19 cellular contexts compared by ENCODE assay signal in genomic region chr10:114393482-114393881, GRCh38. TPM values are rescaled to one million over a fixed set of nuclear protein-coding genes. Genes with fewer than 3 reads are reported as not detected.
DNase-seq lines count a peak whose midpoint lies in the region; ATAC-seq, FAIRE-seq and TF ChIP-seq lines count a peak whose summit lies in the region.
"Had no signal": no experiment of that assay in that cellular context is flagged by ENCODE, and none has a peak within 500 bp of the region (broad histone marks: within the 10 kb centered on the region; RNA-seq: fewer than 3 reads in every experiment).

No MANE protein-coding gene starts in this region.

- H3K27me3 Mint-ChIP-seq in activated T-cell treated with anti-CD3 and anti-CD28 coated beads, Interleukin-2, amount 50 U/mL, for 72 hours (ENCODE audit: low read depth) = peaks cover 56% of the 10 kb centered on the region

- H3K27me3 ChIP-seq in breast epithelium (no peaks in the 10 kb centered on the region), rectal smooth muscle tissue (ENCODE audit: control insufficient read depth, insufficient read depth, low read length) (no peaks in the 10 kb centered on the region)
- H3K27me3 ChIP-seq: cardiac muscle cell, MG63, Peyer's patch had no signal

- H3K9me3 Mint-ChIP-seq in activated T-cell treated with anti-CD3 and anti-CD28 coated beads, Interleukin-2, amount 50 U/mL, for 72 hours = no peaks in the 10 kb centered on the region
- H3K9me3 Mint-ChIP-seq: activated naive CD4-positive, alpha-beta T cell treated with anti-CD3 and anti-CD28 coated beads, Interleukin-2, amount 10 ng/mL, durations not matched to agents 7 days and 5 days had no signal

- H3K27ac Mint-ChIP-seq in activated T-cell treated with anti-CD3 and anti-CD28 coated beads, Interleukin-2, amount 50 U/mL, for 72 hours = no peak overlapping the region
- H3K27ac Mint-ChIP-seq: activated naive CD4-positive, alpha-beta T cell treated with anti-CD3 and anti-CD28 coated beads, Interleukin-2, amount 10 ng/mL, durations not matched to agents 7 days and 5 days had no signal

- H3K4me3 ChIP-seq in breast epithelium = peak overlapping the region in 1 of 3 donors; percentile 34
- no peak overlapping the region for H3K4me3 ChIP-seq in rectal smooth muscle tissue (ENCODE audit: low read length)
- H3K4me3 ChIP-seq: cardiac muscle cell, MG63, Peyer's patch, prostate gland had no signal

- H3K4me1 ChIP-seq in breast epithelium (peaks cover 6 to 26% of the 10 kb centered on the region in 2 donors), rectal smooth muscle tissue (ENCODE audit: control insufficient read depth, insufficient read depth, low read length) (peaks cover 16% of the 10 kb centered on the region)
- H3K4me1 ChIP-seq: prostate gland had no signal

- TF ChIP-seq CTCF in breast epithelium (IDR thresholded peaks at IDR 0.05) = no peak

- H3K27ac ChIP-seq in breast epithelium (peak overlapping the region; percentile 62 to 76), rectal smooth muscle tissue (ENCODE audit: low read depth, low read length) (peak overlapping the region; percentile 27)
- H3K27ac ChIP-seq: cardiac muscle cell had no signal

- intact Hi-C loops in breast epithelium (cut with DNase I; ENCODE audit: low total_unique reads) = no loop called here
- intact Hi-C loops in head of caudate nucleus (cut with DNase I) = no loop called here

- H3K9ac ChIP-seq in rectal smooth muscle tissue (ENCODE audit: low read length) = no peak overlapping the region

- DNase-seq in HT1080 (ENCODE audit: low read depth) = peak; percentile 60
- DNase-seq in breast epithelium (ENCODE audit: low spot score in 2 of 2) = no peak
- DNase-seq in head of caudate nucleus = peak in 25 of 42 donors; percentile 19 to 80 (median 44)
- DNase-seq in erythroblast (lab: John Stamatoyannopoulos, UW) = no peak
- DNase-seq in GM12891 (ENCODE audit: insufficient read length, low spot score) = no peak
- no peak for DNase-seq in activated T-cell treated with anti-CD3 and anti-CD28 coated beads, Interleukin-2, amount 50 U/mL, for 72 hours
- no peak for DNase-seq in C1 segment of cervical spinal cord (lab: John Stamatoyannopoulos, UW)
- DNase-seq: activated naive CD4-positive, alpha-beta T cell treated with anti-CD3 and anti-CD28 coated beads, Interleukin-2, amount 10 ng/mL, durations not matched to agents 7 days and 5 days; COR-L47; MG63; NCI-H187; NCI-H69; Peyer's patch had no signal

- H3K9me3 ChIP-seq in breast epithelium = no peaks in the 10 kb centered on the region
- H3K9me3 ChIP-seq: MG63, Peyer's patch, prostate gland had no signal

- H3K36me3 Mint-ChIP-seq in activated T-cell treated with anti-CD3 and anti-CD28 coated beads, Interleukin-2, amount 50 U/mL, for 72 hours (ENCODE audit: insufficient read depth in 2 of 2) = no peaks in the 10 kb centered on the region
- H3K36me3 Mint-ChIP-seq: activated naive CD4-positive, alpha-beta T cell treated with anti-CD3 and anti-CD28 coated beads, Interleukin-2, amount 10 ng/mL, durations not matched to agents 7 days and 5 days had no signal

- H3K36me3 ChIP-seq in breast epithelium (no peaks in the 10 kb centered on the region), rectal smooth muscle tissue (ENCODE audit: control insufficient read depth, insufficient read depth, low read length) (no peaks in the 10 kb centered on the region)
- H3K36me3 ChIP-seq: cardiac muscle cell, MG63, Peyer's patch, prostate gland had no signal

- H3K4me1 Mint-ChIP-seq in activated T-cell treated with anti-CD3 and anti-CD28 coated beads, Interleukin-2, amount 50 U/mL, for 72 hours (ENCODE audit: low read depth) = peaks cover 8% of the 10 kb centered on the region

- no peak for FAIRE-seq in GM12891 (lab: Jason Lieb, UNC)
- FAIRE-seq: endometrium, G401.6, islet of Langerhans had no signal

- no peak for ATAC-seq in activated T-cell treated with anti-CD3 and anti-CD28 coated beads, Interleukin-2, amount 50 U/mL, for 72 hours (replicated peaks in 1 of 2)

- H3K4me3 Mint-ChIP-seq in activated T-cell treated with anti-CD3 and anti-CD28 coated beads, Interleukin-2, amount 50 U/mL, for 72 hours = no peak overlapping the region
- H3K4me3 Mint-ChIP-seq: activated naive CD4-positive, alpha-beta T cell treated with anti-CD3 and anti-CD28 coated beads, Interleukin-2, amount 10 ng/mL, durations not matched to agents 7 days and 5 days had no signal

- TF ChIP-seq POLR2A in breast epithelium (IDR thresholded peaks at IDR 0.05) (no peak), erythroblast (IDR thresholded peaks at IDR 0.05; ENCODE audit: low read length) (no peak), GM12891 (IDR thresholded peaks at IDR 0.05; ENCODE audit: low read depth, low read length) (no peak)

TF ChIP-seq in GM12891, 5 proteins besides CTCF, POLR2A, EP300 and RAD21:
- TF ChIP-seq SPI1 (IDR thresholded peaks at IDR 0.05; ENCODE audit: low read depth, low read length) (no peak), POU2F2 (IDR thresholded peaks at IDR 0.05; ENCODE audit: low read depth, low read length) (no peak), PAX5 (IDR thresholded peaks at IDR 0.05; ENCODE audit: insufficient read depth, low read length, severe bottlenecking) (no peak), POLR2AphosphoS5 (IDR thresholded peaks at IDR 0.05; ENCODE audit: low read depth, low read length) (no peak), TAF1 (IDR thresholded peaks at IDR 0.05; ENCODE audit: low read depth, low read length) (no peak)
TF ChIP-seq in GM12891: peak in this region for 0.

RNA-seq across cellular contexts. Expression of gene AFAP1L2, which starts 10.8 kb away (rescaled TPM):
- total RNA-seq in HT1080 (2014; rRNA removed; shearing (Covaris generic)) = 1.2 and 1.8 TPM in 2 replicates
- 0.27 and 0.55 TPM in 2 replicates for polyA plus RNA-seq in HT1080 (2015; cell fraction: cytosol; rRNA removed)
- polyA plus RNA-seq in HT1080 (2015; cell fraction: nucleus; rRNA removed) = 0.60 and 1.1 TPM in 2 replicates
- 10 to 100 TPM in 2 of 3 donors, 1 to 10 TPM in 1; 4.2 to 43.9 (median 20.0) TPM for total RNA-seq in breast epithelium
- 4.9 TPM for polyA plus RNA-seq in GM12891 (2012; ENCODE audit: low read depth, missing spikeins)
- total RNA-seq in activated T-cell treated with anti-CD3 and anti-CD28 coated beads, Interleukin-2, amount 50 U/mL, for 72 hours = 1 to 10 TPM; 1.5 to 1.8 TPM

Comparison
In these comparisons a context has a peak if more than half of its experiments do, and no peak if none do; other contexts are left out.
1. DNase-seq: peak in HT1080 (single experiment) and head of caudate nucleus (25 of 42); none in breast epithelium (0 of 2), erythroblast (0 of 2), GM12891 (single experiment), activated T-cell treated with anti-CD3 and anti-CD28 coated beads, Interleukin-2, amount 50 U/mL, for 72 hours (0 of 2) and C1 segment of cervical spinal cord (0 of 14).